33 cellular contexts compared by ENCODE assay signal in genomic region chr7:132578826-132579225, GRCh38. TPM values are rescaled to one million over a fixed set of nuclear protein-coding genes. Genes with fewer than 3 reads are reported as not detected.
"Had no signal": no experiment of that assay in that cellular context is flagged by ENCODE, and none has a peak within 500 bp of the region (broad histone marks: within the 10 kb centered on the region; RNA-seq: fewer than 3 reads in every experiment).

No MANE protein-coding gene starts in this region.

- H3K36me3 Mint-ChIP-seq: activated CD8-positive, alpha-beta memory T cell treated with anti-CD3 and anti-CD28 coated beads, Interleukin-2, amount 10 ng/mL, durations not matched to agents 7 days and 5 days; activated naive CD4-positive, alpha-beta T cell treated with anti-CD3 and anti-CD28 coated beads, Interleukin-2, amount 50 U/mL, for 24 hours; activated naive CD8-positive, alpha-beta T cell treated with anti-CD3 and anti-CD28 coated beads for 36 hours had no signal

- DNase-seq: activated B cell treated with CpG ODN at 0.5 μM for 24 hours; activated CD4-positive, alpha-beta T cell treated with anti-CD3 and anti-CD28 coated beads for 48 hours; activated CD4-positive, alpha-beta T cell treated with anti-CD3 and anti-CD28 coated beads, Interleukin-2, amount 50 U/mL, for 1 hour; activated CD4-positive, alpha-beta T cell treated with anti-CD3 and anti-CD28 coated beads, Interleukin-2, amount 50 U/mL, for 48 hours; activated CD8-positive, alpha-beta memory T cell treated with anti-CD3 and anti-CD28 coated beads, Interleukin-2, amount 10 ng/mL, durations not matched to agents 7 days and 5 days; activated CD8-positive, alpha-beta memory T cell treated with anti-CD3 and anti-CD28 coated beads, Interleukin-2, amount 50 U/mL, for 4 hours; activated CD8-positive, alpha-beta T cell treated with anti-CD3 and anti-CD28 coated beads for 36 hours; activated effector memory CD4-positive, alpha-beta T cell treated with anti-CD3 and anti-CD28 coated beads, Interleukin-2, amount 50 U/mL, for 16 hours; activated naive CD4-positive, alpha-beta T cell treated with anti-CD3 and anti-CD28 coated beads for 36 hours; activated naive CD8-positive, alpha-beta T cell treated with anti-CD3 and anti-CD28 coated beads for 36 hours; activated naive CD8-positive, alpha-beta T cell treated with anti-CD3 and anti-CD28 coated beads, Interleukin-2, amount 50 U/mL, for 24 hours; activated T-cell treated with anti-CD3 and anti-CD28 coated beads, Interleukin-2, amount 50 U/mL, for 1 hour; activated T-cell treated with anti-CD3 and anti-CD28 coated beads, Interleukin-2, amount 50 U/mL, for 48 hours; adrenal gland; amygdala; aorta; body of pancreas; central memory CD4-positive, alpha-beta T cell; cerebellar nuclear complex; colonic mucosa; effector memory CD4-positive, alpha-beta T cell; erythroblast; foreskin keratinocyte; gastrocnemius medialis; T-helper 1 cell; T-helper 17 cell; T1000; WERI-Rb-1 had no signal

- H3K9me3 Mint-ChIP-seq: activated B cell treated with CpG ODN at 0.5 μM for 24 hours; activated CD8-positive, alpha-beta T cell treated with anti-CD3 and anti-CD28 coated beads for 36 hours; activated naive CD4-positive, alpha-beta T cell treated with anti-CD3 and anti-CD28 coated beads for 36 hours; activated naive CD4-positive, alpha-beta T cell treated with anti-CD3 and anti-CD28 coated beads, Interleukin-2, amount 50 U/mL, for 24 hours; activated naive CD8-positive, alpha-beta T cell treated with anti-CD3 and anti-CD28 coated beads for 36 hours; activated naive CD8-positive, alpha-beta T cell treated with anti-CD3 and anti-CD28 coated beads, Interleukin-2, amount 50 U/mL, for 24 hours; activated T-helper 1 cell treated with anti-CD3 and anti-CD28 coated beads, Interleukin-12 subunit alpha, Interleukin-12 subunit beta, Interleukin-2, Interleukin-4 antibody, amounts not matched to agents 30 ng/mL and 10 ng/mL and 1 ng/mL, durations not matched to agents 14 hours and 24 hours and 36 hours; activated T-helper 2 cell treated with anti-CD3 and anti-CD28 coated beads, Interferon-gamma antibody, Interleukin-2, Interleukin-4, amounts not matched to agents 10 μg/mL and 5 μg/mL and 100 μg/mL, durations not matched to agents 14 hours and 24 hours and 36 hours; T-helper 2 cell treated with Interferon-gamma antibody and Interleukin-4, amounts not matched to agents 5 μg/mL and 100 μg/mL, for 36 hours had no signal

- ATAC-seq: activated CD4-positive, CD25-positive, alpha-beta regulatory T cell treated with anti-CD3 and anti-CD28 coated beads, Interleukin-2, amount 50 U/mL, for 24 hours; activated CD8-positive, alpha-beta memory T cell treated with anti-CD3 and anti-CD28 coated beads, Interleukin-2, amount 10 ng/mL, durations not matched to agents 7 days and 5 days; activated CD8-positive, alpha-beta T cell treated with anti-CD3 and anti-CD28 coated beads for 36 hours; activated naive CD8-positive, alpha-beta T cell treated with anti-CD3 and anti-CD28 coated beads, Interleukin-2, amount 50 U/mL, for 24 hours; body of pancreas; foreskin keratinocyte; gastrocnemius medialis; T-helper 17 cell had no signal

- H3K27ac Mint-ChIP-seq: activated B cell treated with CpG ODN at 0.5 μM for 24 hours; activated CD8-positive, alpha-beta memory T cell treated with anti-CD3 and anti-CD28 coated beads, Interleukin-2, amount 10 ng/mL, durations not matched to agents 7 days and 5 days; activated CD8-positive, alpha-beta T cell treated with anti-CD3 and anti-CD28 coated beads for 36 hours; activated naive CD4-positive, alpha-beta T cell treated with anti-CD3 and anti-CD28 coated beads for 36 hours; activated naive CD4-positive, alpha-beta T cell treated with anti-CD3 and anti-CD28 coated beads, Interleukin-2, amount 50 U/mL, for 24 hours; activated naive CD8-positive, alpha-beta T cell treated with anti-CD3 and anti-CD28 coated beads for 36 hours; activated naive CD8-positive, alpha-beta T cell treated with anti-CD3 and anti-CD28 coated beads, Interleukin-2, amount 50 U/mL, for 24 hours; activated T-helper 1 cell treated with anti-CD3 and anti-CD28 coated beads, Interleukin-12 subunit alpha, Interleukin-12 subunit beta, Interleukin-2, Interleukin-4 antibody, amounts not matched to agents 30 ng/mL and 10 ng/mL and 1 ng/mL, durations not matched to agents 14 hours and 24 hours and 36 hours; activated T-helper 2 cell treated with anti-CD3 and anti-CD28 coated beads, Interferon-gamma antibody, Interleukin-2, Interleukin-4, amounts not matched to agents 10 μg/mL and 5 μg/mL and 100 μg/mL, durations not matched to agents 14 hours and 24 hours and 36 hours; T-helper 17 cell; T-helper 2 cell treated with Interferon-gamma antibody and Interleukin-4, amounts not matched to agents 5 μg/mL and 100 μg/mL, for 36 hours had no signal

- H3K4me3 Mint-ChIP-seq: activated B cell treated with CpG ODN at 0.5 μM for 24 hours; activated CD8-positive, alpha-beta memory T cell treated with anti-CD3 and anti-CD28 coated beads, Interleukin-2, amount 10 ng/mL, durations not matched to agents 7 days and 5 days; activated CD8-positive, alpha-beta T cell treated with anti-CD3 and anti-CD28 coated beads for 36 hours; activated naive CD8-positive, alpha-beta T cell treated with anti-CD3 and anti-CD28 coated beads for 36 hours had no signal

RNA-seq across cellular contexts. Expression of gene PLXNA4, which starts 2.6 kb away (rescaled TPM):
- total RNA-seq: activated B cell treated with CpG ODN at 0.5 μM for 24 hours, foreskin keratinocyte had no signal
